In the genomic region with DNA sequence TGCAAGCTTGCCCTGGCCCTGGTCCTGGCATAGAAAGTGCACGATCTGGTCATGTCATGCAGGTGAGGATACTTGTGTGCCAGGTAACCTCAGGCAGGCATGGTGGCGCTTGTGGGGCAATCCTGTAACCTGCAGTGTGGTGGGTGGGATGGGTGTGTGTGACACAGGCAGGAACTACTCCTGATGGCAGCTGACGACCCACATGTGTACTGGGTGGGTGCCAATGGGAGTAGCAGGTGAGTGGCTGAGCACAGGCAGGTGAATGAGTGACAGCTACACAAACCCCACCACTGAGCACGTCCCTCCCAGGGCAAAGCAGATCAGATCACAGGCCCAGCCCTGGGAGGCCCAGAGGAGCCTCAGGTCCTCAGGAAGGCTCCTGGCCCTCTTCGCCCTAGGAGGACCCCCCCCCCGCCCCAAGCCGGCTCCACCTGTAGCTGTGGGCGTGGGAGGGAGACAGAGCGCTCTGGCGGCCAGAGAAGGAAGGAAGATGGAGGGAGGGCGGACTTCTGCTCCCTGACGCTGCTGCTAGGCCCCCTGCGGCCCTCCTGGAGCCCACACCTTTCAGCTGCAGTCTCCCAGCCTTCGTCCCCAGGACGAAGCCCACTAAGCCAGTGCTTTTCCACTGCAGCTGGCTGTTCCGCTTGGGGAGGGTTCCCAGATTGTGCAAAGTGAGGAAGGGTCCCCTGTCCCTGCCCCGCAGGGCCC, we compare ENCODE assay signal across 8 cellular contexts. TPM values are rescaled to one million over a fixed set of nuclear protein-coding genes. Genes with fewer than 3 reads are reported as not detected.
DNase-seq lines count a peak whose midpoint lies in the region; ATAC-seq, FAIRE-seq and TF ChIP-seq lines count a peak whose summit lies in the region.

No MANE protein-coding gene starts in this region.

- no peak for DNase-seq in stimulated activated naive CD8-positive, alpha-beta T cell treated with anti-CD3 and anti-CD28 coated beads, Interleukin-15, Interleukin-2, amounts not matched to agents 100 U/mL and 50 U/mL, for 24 hours
- DNase-seq in K562 (ENCODE audit: extremely low read depth in 1 of 4, low spot score in 3 of 4) (peak; percentile 61 to 73 (median 69)), NCI-H524 (lab: John Stamatoyannopoulos, UW) (no peak), GM19238 (ENCODE audit: insufficient read length, low spot score) (no peak), 8988T (no peak)

- H3K9me3 Mint-ChIP-seq in stimulated activated naive CD8-positive, alpha-beta T cell treated with anti-CD3 and anti-CD28 coated beads, Interleukin-15, Interleukin-2, amounts not matched to agents 100 ng/mL and 50 ng/mL, for 24 hours: peaks cover 8% of the 10 kb centered on the region

- peaks cover 22% of the 10 kb centered on the region; the same call in 2 of the 3 replicates for H3K79me2 ChIP-seq in K562 (ENCODE audit: control insufficient read depth, insufficient read depth, low read length)

- peak overlapping the region; percentile 86 to 93 for H3K9ac ChIP-seq in K562 (ENCODE audit: insufficient read depth in 1 of 2, low read depth in 2 of 2, low read length in 2 of 2)

- H3K4me3 ChIP-seq in K562: peak overlapping the region; percentile 52
- peak overlapping the region; percentile 64 for H3K4me3 ChIP-seq in mesodermal cell (ENCODE audit: extremely low read depth, insufficient read depth, low read length, poor library complexity, severe bottlenecking)

- H3K27ac Mint-ChIP-seq in stimulated activated naive CD8-positive, alpha-beta T cell treated with anti-CD3 and anti-CD28 coated beads, Interleukin-15, Interleukin-2, amounts not matched to agents 100 ng/mL and 50 ng/mL, for 24 hours: no peak overlapping the region

- H3K4me1 ChIP-seq in K562 (replicated peaks in 1 of 2; ENCODE audit: control insufficient read depth in 2 of 2, insufficient read depth in 2 of 2, low read length in 2 of 2) (peaks cover 30 to 35% of the 10 kb centered on the region in 2 experiments), mesodermal cell (ENCODE audit: control insufficient read depth, insufficient read depth, low read length, poor library complexity, severe bottlenecking) (peaks cover 3% of the 10 kb centered on the region)

- H3K27me3 Mint-ChIP-seq in stimulated activated naive CD8-positive, alpha-beta T cell treated with anti-CD3 and anti-CD28 coated beads, Interleukin-15, Interleukin-2, amounts not matched to agents 100 ng/mL and 50 ng/mL, for 24 hours: peaks cover 5% of the 10 kb centered on the region

- H3K36me3 Mint-ChIP-seq in stimulated activated naive CD8-positive, alpha-beta T cell treated with anti-CD3 and anti-CD28 coated beads, Interleukin-15, Interleukin-2, amounts not matched to agents 100 ng/mL and 50 ng/mL, for 24 hours (ENCODE audit: low read depth): peaks cover 29% of the 10 kb centered on the region

- H3K27ac ChIP-seq in K562 (ENCODE audit: extremely low read depth, low read depth, low read length) (peak overlapping the region; percentile 93), mesodermal cell (ENCODE audit: low read depth, low read length, severe bottlenecking) (no peak overlapping the region)

- peak overlapping the region; percentile 98 for H3K4me2 ChIP-seq in K562 (ENCODE audit: insufficient read depth, low read length)

- CTCF ChIA-PET in K562 (lab: Yijun Ruan, JAX; ENCODE audit: low intra/inter-chr PET ratio): no interaction called here

- intact Hi-C loops in K562 (cut with micrococcal nuclease): no loop called here

- 0 out of 4 replicates have a peak, but pooled peaks of 1 of the 2 experiments have one; percentile 7 for TF ChIP-seq RAD21 in K562 (CRISPR knock-in tag; conservative IDR thresholded peaks at IDR 0.05 in 1 of 2, IDR thresholded peaks at IDR 0.05 in 1 of 2)

- no peak for FAIRE-seq in K562 (lab: Jason Lieb, UNC)

- no peak for TF ChIP-seq EP300 in K562 (IDR thresholded peaks at IDR 0.05; ENCODE audit: low read length)

- TF ChIP-seq POLR2A in K562 (conservative IDR thresholded peaks at IDR 0.05): no peak

- H3K4me3 Mint-ChIP-seq in stimulated activated naive CD8-positive, alpha-beta T cell treated with anti-CD3 and anti-CD28 coated beads, Interleukin-15, Interleukin-2, amounts not matched to agents 100 ng/mL and 50 ng/mL, for 24 hours: peak overlapping the region; percentile 49

- peaks cover 6% of the 10 kb centered on the region for H3K9me1 ChIP-seq in K562 (ENCODE audit: control insufficient read depth, insufficient read depth, low read length)

- no peaks in the 10 kb centered on the region for H4K20me1 ChIP-seq in K562 (replicated peaks; ENCODE audit: control insufficient read depth, insufficient read depth, low read length)

- ATAC-seq in stimulated activated naive CD8-positive, alpha-beta T cell treated with anti-CD3 and anti-CD28 coated beads, Interleukin-15, Interleukin-2, amounts not matched to agents 100 U/mL and 50 U/mL, for 24 hours: no peak
- ATAC-seq in K562: peak; percentile 48
- ATAC-seq in HG03135 (IDR thresholded peaks at IDR 0.05; ENCODE audit: unreplicated experiment): no peak

- peaks cover 0 to 3% of the 10 kb centered on the region in 2 experiments; a peak in 2 of 5 replicates for H3K27me3 ChIP-seq in K562 (ENCODE audit: control insufficient read depth in 2 of 2, insufficient read depth in 2 of 2, low read length in 2 of 2)

- POLR2A ChIA-PET in K562 (lab: Yijun Ruan, JAX): interaction anchor here (0.6 kb wide), 2 partner anchors 52 to 214 kb away, joined by 3 to 4 read pairs; no protein-coding TSS in a partner anchor

- peak; percentile 9 to 17 (median 13); a peak in 1 of 6 replicates for TF ChIP-seq CTCF in K562 (IDR thresholded peaks at IDR 0.05 in 2 of 3, conservative IDR thresholded peaks at IDR 0.05 in 1 of 3; ENCODE audit: insufficient read depth in 2 of 3, low read depth in 1 of 3, low read length in 3 of 3)

- WGBS in K562 (ENCODE audit: insufficient coverage, low coverage, missing lambda C conversion rate): 32% methylated on average over 13 of the region's 17 CpGs
- WGBS in mesodermal cell (ENCODE audit: insufficient coverage in 2 of 2), 2 experiments: 65 to 81% methylated on average over 7 to 8 of the region's 17 CpGs

- no peaks in the 10 kb centered on the region for H3K9me3 ChIP-seq in K562 (replicated peaks; ENCODE audit: control insufficient read depth, insufficient read depth, low read depth, low read length)
- no peaks in the 10 kb centered on the region for H3K9me3 ChIP-seq in mesodermal cell (ENCODE audit: control insufficient read depth, low read length)

- in situ Hi-C loops in K562 (cut with MboI): no loop called here

- peak overlapping the region; percentile 94; the same call in 1 of the 2 replicates for H2AFZ ChIP-seq in K562 (ENCODE audit: low read depth, low read length)

- H3K4me1 Mint-ChIP-seq in stimulated activated naive CD8-positive, alpha-beta T cell treated with anti-CD3 and anti-CD28 coated beads, Interleukin-15, Interleukin-2, amounts not matched to agents 100 ng/mL and 50 ng/mL, for 24 hours (ENCODE audit: low read depth): peaks cover 22% of the 10 kb centered on the region

- no TSS peak for BruUV-seq in K562 (replicated peaks; lab: Mats Ljungman, UMichigan)

- H3K36me3 ChIP-seq in K562 (ENCODE audit: control insufficient read depth, insufficient read depth, low read length): peaks cover 12% of the 10 kb centered on the region; the same call in 2 of the 3 replicates
- H3K36me3 ChIP-seq in mesodermal cell (ENCODE audit: control insufficient read depth, insufficient read depth, low read length): peaks cover 13% of the 10 kb centered on the region

RNA-seq across cellular contexts. Expression of gene ZNF181, which starts 1.3 kb away (rescaled TPM):
- total RNA-seq in K562 (2011; cell fraction: chromatin; rRNA removed; ENCODE audit: low replicate concordance): 4.5 and 12.5 TPM in 2 replicates
- total RNA-seq in K562 (2011; cell fraction: nucleolus; rRNA removed): 5.5 and 6.7 TPM in 2 replicates
- 6.6 and 6.7 TPM in 2 replicates for total RNA-seq in K562 (2011; cell fraction: nucleoplasm; rRNA removed)
- 8.4 and 13.6 TPM in 2 replicates for total RNA-seq in K562 (2014; rRNA removed)
- 12.5 and 12.6 TPM in 2 replicates for total RNA-seq in K562 (2014; rRNA removed; fragmentation: Illumina TruSeq; extraction: Trizol)
- total RNA-seq in K562 (2015; rRNA removed; fragmentation: Illumina TruSeq; extraction: Trizol): 11.5 and 12.1 TPM in 2 replicates
- total RNA-seq in K562 (2021): 9.4 and 10.1 TPM in 2 replicates
- polyA plus RNA-seq in K562 (2011; rRNA removed): 10.1 and 14.3 TPM in 2 replicates
- polyA plus RNA-seq in K562 (2011; cell fraction: cytosol; rRNA removed): 4.5 and 4.6 TPM in 2 replicates
- polyA plus RNA-seq in K562 (2011; cell fraction: nucleus; rRNA removed): 9.1 and 13.9 TPM in 2 replicates
- 6.5 and 7.3 TPM in 2 replicates for polyA plus RNA-seq in K562 (2012)
- 11.7 and 11.8 TPM in 2 replicates for polyA plus RNA-seq in K562 (2014; fragmentation: Illumina TruSeq; extraction: Trizol)
- 1 to 10 TPM; 4.3 to 6.9 TPM for polyA plus RNA-seq in K562 (2014; fragmentation: Nextera tagmentation; extraction: Ambion mirVana)
- 14.1 and 20.3 TPM in 2 replicates for polyA plus RNA-seq in K562 (2014; rRNA removed)
- polyA minus RNA-seq in K562 (2011; rRNA and poly(A)+ RNA removed): 9.9 and 13.2 TPM in 2 replicates
- 3.4 and 3.8 TPM in 2 replicates for polyA minus RNA-seq in K562 (2011; cell fraction: cytosol; rRNA and poly(A)+ RNA removed)
- 10.5 and 16.2 TPM in 2 replicates for polyA minus RNA-seq in K562 (2011; cell fraction: nucleus; rRNA and poly(A)+ RNA removed)
- polyA plus RNA-seq in mesodermal cell (2013, experiment 1 of 2): 9.6 TPM
- 9.9 TPM for polyA plus RNA-seq in mesodermal cell (2013, experiment 2 of 2)

RNA-seq across cellular contexts. Expression of gene ZNF599, which starts 40.3 kb away (rescaled TPM):
- total RNA-seq in K562 (2011; cell fraction: chromatin; rRNA removed; ENCODE audit: low replicate concordance): 5.1 and 5.5 TPM in 2 replicates
- total RNA-seq in K562 (2011; cell fraction: nucleolus; rRNA removed): 4.3 TPM in 2 replicates
- 5.1 and 8.2 TPM in 2 replicates for total RNA-seq in K562 (2011; cell fraction: nucleoplasm; rRNA removed)
- total RNA-seq in K562 (2014; rRNA removed): 3.2 and 4.3 TPM in 2 replicates
- 2.2 and 2.8 TPM in 2 replicates for total RNA-seq in K562 (2014; rRNA removed; fragmentation: Illumina TruSeq; extraction: Trizol)
- total RNA-seq in K562 (2015; rRNA removed; fragmentation: Illumina TruSeq; extraction: Trizol): 2.3 TPM in 2 replicates
- 3.2 and 3.3 TPM in 2 replicates for total RNA-seq in K562 (2021)
- 4.4 and 5.8 TPM in 2 replicates for polyA plus RNA-seq in K562 (2011; rRNA removed)
- polyA plus RNA-seq in K562 (2011; cell fraction: cytosol; rRNA removed): 8.4 and 8.9 TPM in 2 replicates
- polyA plus RNA-seq in K562 (2011; cell fraction: nucleus; rRNA removed): 10.8 and 11.8 TPM in 2 replicates
- polyA plus RNA-seq in K562 (2012): 4.4 and 5.3 TPM in 2 replicates
- polyA plus RNA-seq in K562 (2014; fragmentation: Illumina TruSeq; extraction: Trizol): 2.4 and 2.8 TPM in 2 replicates
- polyA plus RNA-seq in K562 (2014; fragmentation: Nextera tagmentation; extraction: Ambion mirVana): under 1 TPM; 0.71 to 0.73 TPM
- polyA plus RNA-seq in K562 (2014; rRNA removed): 6.0 and 6.7 TPM in 2 replicates
- 1.8 and 2.2 TPM in 2 replicates for polyA minus RNA-seq in K562 (2011; rRNA and poly(A)+ RNA removed)
- 1.8 and 2.4 TPM in 2 replicates for polyA minus RNA-seq in K562 (2011; cell fraction: cytosol; rRNA and poly(A)+ RNA removed)
- polyA minus RNA-seq in K562 (2011; cell fraction: nucleus; rRNA and poly(A)+ RNA removed): 5.4 and 7.7 TPM in 2 replicates
- 5.3 TPM for polyA plus RNA-seq in mesodermal cell (2013, experiment 1 of 2)
- 5.8 TPM for polyA plus RNA-seq in mesodermal cell (2013, experiment 2 of 2)

RNA-seq across cellular contexts. Expression of gene ZNF302, which starts 55.2 kb away (rescaled TPM):
- total RNA-seq in K562 (2011; cell fraction: chromatin; rRNA removed; ENCODE audit: low replicate concordance): 0.21 and 1.0 TPM in 2 replicates
- total RNA-seq in K562 (2011; cell fraction: nucleolus; rRNA removed): 0.33 and 0.53 TPM in 2 replicates
- total RNA-seq in K562 (2011; cell fraction: nucleoplasm; rRNA removed): 1.1 TPM in 2 replicates
- total RNA-seq in K562 (2014; rRNA removed) (0.20 TPM in 1 of 2 replicates, not detected in the other), K562 (2014; rRNA removed; fragmentation: Illumina TruSeq; extraction: Trizol) (0.29 and 0.44 TPM in 2 replicates), K562 (2015; rRNA removed; fragmentation: Illumina TruSeq; extraction: Trizol) (0.18 and 0.19 TPM in 2 replicates), K562 (2021) (0.24 and 0.56 TPM in 2 replicates)
- polyA plus RNA-seq in K562 (2011; rRNA removed) (0.09 and 0.95 TPM in 2 replicates), K562 (2014; fragmentation: Illumina TruSeq; extraction: Trizol) (0.30 and 0.39 TPM in 2 replicates), K562 (2014; fragmentation: Nextera tagmentation; extraction: Ambion mirVana) (under 1 TPM; 0.08 to 0.10 TPM), K562 (2014; rRNA removed) (0.22 and 1.0 TPM in 2 replicates)
- 0.01 and 0.03 TPM in 2 replicates for polyA plus RNA-seq in K562 (2011; cell fraction: cytosol; rRNA removed)
- polyA plus RNA-seq in K562 (2011; cell fraction: nucleus; rRNA removed): 0.39 and 0.97 TPM in 2 replicates
- polyA plus RNA-seq in K562 (2012): 0.33 and 0.62 TPM in 2 replicates
- 0.15 and 0.32 TPM in 2 replicates for polyA minus RNA-seq in K562 (2011; rRNA and poly(A)+ RNA removed)
- polyA minus RNA-seq in K562 (2011; cell fraction: cytosol; rRNA and poly(A)+ RNA removed): not detected in 2 replicates
- 0.11 and 0.13 TPM in 2 replicates for polyA minus RNA-seq in K562 (2011; cell fraction: nucleus; rRNA and poly(A)+ RNA removed)
- polyA plus RNA-seq in mesodermal cell (2013, experiment 1 of 2): 16.7 TPM
- polyA plus RNA-seq in mesodermal cell (2013, experiment 2 of 2): 17.9 TPM

RNA-seq across cellular contexts. Expression of gene SCGB2B2, which starts 55.7 kb away (rescaled TPM):
- 0.12 and 0.65 TPM in 2 replicates for total RNA-seq in K562 (2011; cell fraction: chromatin; rRNA removed; ENCODE audit: low replicate concordance)
- total RNA-seq in K562 (2011; cell fraction: nucleolus; rRNA removed): not detected in 2 replicates
- 0.23 and 0.37 TPM in 2 replicates for total RNA-seq in K562 (2011; cell fraction: nucleoplasm; rRNA removed)
- 0.20 TPM in 1 of 2 replicates, not detected in the other for total RNA-seq in K562 (2014; rRNA removed)
- total RNA-seq in K562 (2014; rRNA removed; fragmentation: Illumina TruSeq; extraction: Trizol): not detected in 2 replicates
- 0.08 TPM in 1 of 2 replicates, not detected in the other for total RNA-seq in K562 (2015; rRNA removed; fragmentation: Illumina TruSeq; extraction: Trizol)
- total RNA-seq in K562 (2021): not detected in 2 replicates
- not detected in 2 replicates for polyA plus RNA-seq in K562 (2011; rRNA removed)
- polyA plus RNA-seq in K562 (2011; cell fraction: cytosol; rRNA removed): not detected in 2 replicates
- polyA plus RNA-seq in K562 (2011; cell fraction: nucleus; rRNA removed): not detected in 2 replicates
- polyA plus RNA-seq in K562 (2012): 0.09 and 0.29 TPM in 2 replicates
- not detected in 2 replicates for polyA plus RNA-seq in K562 (2014; fragmentation: Illumina TruSeq; extraction: Trizol)
- not detected for polyA plus RNA-seq in K562 (2014; fragmentation: Nextera tagmentation; extraction: Ambion mirVana)
- not detected in 2 replicates for polyA plus RNA-seq in K562 (2014; rRNA removed)
- polyA minus RNA-seq in K562 (2011; rRNA and poly(A)+ RNA removed): not detected in 2 replicates
- polyA minus RNA-seq in K562 (2011; cell fraction: cytosol; rRNA and poly(A)+ RNA removed): not detected in 2 replicates
- polyA minus RNA-seq in K562 (2011; cell fraction: nucleus; rRNA and poly(A)+ RNA removed): not detected in 2 replicates
- polyA plus RNA-seq in mesodermal cell (2013, experiment 1 of 2): 0.11 TPM
- 0.15 TPM for polyA plus RNA-seq in mesodermal cell (2013, experiment 2 of 2)

Comparison
In these comparisons a context has a peak if more than half of its experiments do, and no peak if none do; other contexts are left out.
1. DNase-seq: peak in K562 (4 of 4); none in stimulated activated naive CD8-positive, alpha-beta T cell treated with anti-CD3 and anti-CD28 coated beads, Interleukin-15, Interleukin-2, amounts not matched to agents 100 U/mL and 50 U/mL, for 24 hours (single experiment), NCI-H524 (0 of 2), GM19238 (single experiment) and 8988T (single experiment).